Comparison of ENCODE assay signal across 8 cellular contexts in the genomic region with DNA sequence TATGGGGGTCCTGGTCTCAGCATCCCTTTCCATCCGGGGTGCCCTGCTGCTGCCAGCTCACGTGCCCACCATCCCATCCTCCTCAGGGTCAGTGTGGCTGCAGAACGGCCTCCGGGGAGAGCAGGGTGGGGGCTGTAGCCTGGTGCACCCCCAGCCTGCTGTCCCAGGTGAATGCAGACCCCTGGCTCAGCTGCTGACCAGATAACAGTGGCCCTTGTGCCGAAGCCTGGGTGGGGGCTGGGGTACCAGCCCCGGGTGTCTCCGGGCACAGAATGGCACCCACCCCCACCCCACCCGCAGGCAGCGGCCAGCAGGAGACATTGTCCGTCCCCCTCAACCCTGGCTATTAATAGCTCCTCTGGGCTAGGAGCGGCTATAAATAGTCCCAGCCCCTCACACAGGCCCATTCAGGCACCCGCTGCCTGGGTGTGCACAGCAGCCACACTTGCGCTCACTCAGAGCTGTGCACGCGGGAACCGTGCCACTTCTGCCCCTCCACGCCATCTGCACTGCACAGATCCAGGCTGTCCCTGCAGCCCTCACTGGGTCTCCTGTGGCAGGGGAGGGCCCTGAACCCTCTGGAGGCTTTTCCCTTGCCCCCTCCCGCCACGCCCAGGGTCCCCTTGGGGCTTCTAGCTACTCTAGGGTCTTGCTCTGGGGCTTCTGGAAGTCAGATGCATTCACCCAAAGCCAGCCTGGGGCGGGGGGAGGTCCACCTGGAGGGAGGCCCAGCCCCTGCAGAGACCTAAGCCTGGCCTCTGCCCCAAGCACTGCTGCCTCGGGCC. TPM values are rescaled to one million over a fixed set of nuclear protein-coding genes. Genes with fewer than 3 reads are reported as not detected.
DNase-seq lines count a peak whose midpoint lies in the region; ATAC-seq and TF ChIP-seq lines count a peak whose summit lies in the region.

No MANE protein-coding gene starts in this region.

- H3K27ac ChIP-seq in vagina, result peak overlapping the region; percentile 98

- H3K9me3 ChIP-seq in endocrine pancreas (ENCODE audit: control insufficient read depth, low read length), result no peaks in the 10 kb centered on the region
- H3K9me3 ChIP-seq in vagina, result no peaks in the 10 kb centered on the region

- H3K27ac Mint-ChIP-seq in stimulated activated naive CD8-positive, alpha-beta T cell treated with anti-CD3 and anti-CD28 coated beads, Interleukin-15, Interleukin-2, amounts not matched to agents 100 ng/mL and 50 ng/mL, for 24 hours, result peak overlapping the region; percentile 83
- H3K27ac Mint-ChIP-seq in naive B cell, result peak overlapping the region; percentile 87 to 96 (median 94)

- TF ChIP-seq POLR2A in vagina (IDR thresholded peaks at IDR 0.05), result no peak

- no peaks in the 10 kb centered on the region for H3K9me3 Mint-ChIP-seq in stimulated activated naive CD8-positive, alpha-beta T cell treated with anti-CD3 and anti-CD28 coated beads, Interleukin-15, Interleukin-2, amounts not matched to agents 100 ng/mL and 50 ng/mL, for 24 hours
- H3K9me3 Mint-ChIP-seq in naive B cell, result peaks cover 0 to 5% (median 2%) of the 10 kb centered on the region in 7 donors

- peak overlapping the region; percentile 60 for H3K9ac ChIP-seq in endocrine pancreas (ENCODE audit: control insufficient read depth, insufficient read depth, low read length)

- TF ChIP-seq CTCF in vagina (IDR thresholded peaks at IDR 0.05), result no peak

- H3K27me3 ChIP-seq in endocrine pancreas (ENCODE audit: control insufficient read depth, insufficient read depth, low read length), result no peaks in the 10 kb centered on the region
- no peaks in the 10 kb centered on the region for H3K27me3 ChIP-seq in vagina

- H3K4me3 ChIP-seq in endocrine pancreas (ENCODE audit: control insufficient read depth, insufficient read depth, low read length) (no peak overlapping the region), vagina (peak overlapping the region in 1 of 2 donors; percentile 47)

- H3K27me3 Mint-ChIP-seq in stimulated activated naive CD8-positive, alpha-beta T cell treated with anti-CD3 and anti-CD28 coated beads, Interleukin-15, Interleukin-2, amounts not matched to agents 100 ng/mL and 50 ng/mL, for 24 hours, result no peaks in the 10 kb centered on the region
- no peaks in the 10 kb centered on the region for H3K27me3 Mint-ChIP-seq in naive B cell

- H3K4me1 ChIP-seq in endocrine pancreas (ENCODE audit: control insufficient read depth, insufficient read depth, low read length), result no peaks in the 10 kb centered on the region
- peaks cover 51% of the 10 kb centered on the region for H3K4me1 ChIP-seq in vagina

- no peaks in the 10 kb centered on the region for H3K36me3 Mint-ChIP-seq in stimulated activated naive CD8-positive, alpha-beta T cell treated with anti-CD3 and anti-CD28 coated beads, Interleukin-15, Interleukin-2, amounts not matched to agents 100 ng/mL and 50 ng/mL, for 24 hours (ENCODE audit: low read depth)
- H3K36me3 Mint-ChIP-seq in naive B cell, result no peaks in the 10 kb centered on the region

- H3K4me1 Mint-ChIP-seq in stimulated activated naive CD8-positive, alpha-beta T cell treated with anti-CD3 and anti-CD28 coated beads, Interleukin-15, Interleukin-2, amounts not matched to agents 100 ng/mL and 50 ng/mL, for 24 hours (ENCODE audit: low read depth), result peaks cover 23% of the 10 kb centered on the region
- H3K4me1 Mint-ChIP-seq in naive B cell, result peaks cover 16 to 45% (median 27%) of the 10 kb centered on the region in 3 donors

- no peak for ATAC-seq in stimulated activated naive CD8-positive, alpha-beta T cell treated with anti-CD3 and anti-CD28 coated beads, Interleukin-15, Interleukin-2, amounts not matched to agents 100 U/mL and 50 U/mL, for 24 hours
- ATAC-seq in naive B cell (ENCODE audit: low read depth in 2 of 2) (no peak), GM18907 (IDR thresholded peaks at IDR 0.05; ENCODE audit: unreplicated experiment) (no peak)

- intact Hi-C loops in vagina (cut with DNase I), result loop anchor here (2.0 to 5.0 kb wide), 3 partner anchors 24 to 570 kb away; a partner anchor contains a TSS

- no peak for DNase-seq in stimulated activated naive CD8-positive, alpha-beta T cell treated with anti-CD3 and anti-CD28 coated beads, Interleukin-15, Interleukin-2, amounts not matched to agents 100 U/mL and 50 U/mL, for 24 hours
- DNase-seq in naive B cell, result no peak
- DNase-seq in vagina (ENCODE audit: extremely low spot score in 2 of 2), result no peak
- no peak for DNase-seq in DMS53 treated with DMSO at 0.1 percent for 48 hours (lab: John Stamatoyannopoulos, UW; ENCODE audit: unreplicated experiment)
- no peak for DNase-seq in stimulated activated CD4-positive, alpha-beta T cell treated with anti-CD3 and anti-CD28 coated beads, Interleukin-15, amount 100 ng/mL, for 24 hours

- H3K4me3 Mint-ChIP-seq in stimulated activated naive CD8-positive, alpha-beta T cell treated with anti-CD3 and anti-CD28 coated beads, Interleukin-15, Interleukin-2, amounts not matched to agents 100 ng/mL and 50 ng/mL, for 24 hours, result peak overlapping the region; percentile 66
- H3K4me3 Mint-ChIP-seq in naive B cell, result peak overlapping the region; percentile 59 to 88 (median 72)

- H3K36me3 ChIP-seq in endocrine pancreas (ENCODE audit: control insufficient read depth, insufficient read depth, low read length) (no peaks in the 10 kb centered on the region), vagina (no peaks in the 10 kb centered on the region)

RNA-seq across cellular contexts. Expression of a gene that starts 18.7 kb away (rescaled TPM):
- 10 to 100 TPM; 21.9 to 33.8 (median 28.0) TPM for polyA plus RNA-seq in naive B cell (ENCODE audit: low read depth in 6 of 6)
- total RNA-seq in vagina, result 34.4 TPM

RNA-seq across cellular contexts. Expression of a gene that starts 18.9 kb away (rescaled TPM):
- 10 to 100 TPM; 10.1 to 17.5 (median 13.0) TPM for polyA plus RNA-seq in naive B cell (ENCODE audit: low read depth in 6 of 6)
- 21.4 TPM for total RNA-seq in vagina

RNA-seq across cellular contexts. Expression of a gene that starts 23.4 kb away (rescaled TPM):
- 10 to 100 TPM; 46.7 to 60.7 (median 55.0) TPM for polyA plus RNA-seq in naive B cell (ENCODE audit: low read depth in 6 of 6)
- 97.2 TPM for total RNA-seq in vagina
